ENCODE assay signal across 18 cellular contexts in the genomic region with DNA sequence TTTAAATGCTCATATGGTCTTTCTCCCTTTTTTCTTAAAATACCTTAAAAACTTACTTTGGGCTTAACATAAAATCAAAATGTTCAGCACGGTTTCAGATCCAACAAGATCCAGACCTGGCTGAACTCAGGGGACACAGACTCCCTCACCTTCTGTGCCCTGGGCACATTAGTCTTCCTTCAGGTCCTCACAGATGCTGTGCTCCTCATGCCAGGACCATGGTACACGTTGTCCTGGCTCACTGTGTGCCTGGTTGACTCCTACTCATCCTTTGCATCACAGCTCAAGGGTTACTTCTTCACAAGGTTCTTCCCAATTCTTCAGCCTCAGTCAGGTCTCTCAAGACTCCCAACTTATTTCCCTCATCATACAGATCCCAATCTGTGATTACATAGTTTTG.
A peak's percentile ranks its signal among the peaks of the same experiment; 100 is the strongest.
DNase-seq lines count a peak whose midpoint lies in the region; ATAC-seq, FAIRE-seq and TF ChIP-seq lines count a peak whose summit lies in the region.
"Had no signal": no experiment of that assay in that cellular context is flagged by ENCODE, and none has a peak within 500 bp of the region (broad histone marks: within the 10 kb centered on the region; RNA-seq: fewer than 3 reads in every experiment).

No MANE protein-coding gene starts in this region.

- 69 to 100% methylated on average over 1 to 2 of the region's 2 CpGs for WGBS in gastroesophageal sphincter (ENCODE audit: low coverage in 1 of 2), 2 donors
- WGBS in right lobe of liver (ENCODE audit: insufficient coverage, low coverage, low lambda C conversion rate, missing lambda C conversion rate): 61% methylated on average over 2 of the region's 2 CpGs
- 41 to 55% methylated on average over 2 of the region's 2 CpGs for WGBS in pancreas, 2 donors

- H3K4me1 ChIP-seq in ACC112 (ENCODE audit: control insufficient read depth, insufficient read depth, low read length, unreplicated experiment) (peaks cover 21% of the 10 kb centered on the region), gastroesophageal sphincter (peaks cover 0 to 7% (median 0%) of the 10 kb centered on the region in 3 donors), skeletal muscle satellite cell (ENCODE audit: control insufficient read depth, insufficient read depth, low read length) (peaks cover 23% of the 10 kb centered on the region), right lobe of liver (peaks cover 0 to 3% (median 0%) of the 10 kb centered on the region in 4 donors), pancreas (no peaks in the 10 kb centered on the region)
- H3K4me1 ChIP-seq: Peyer's patch, SJCRH30 had no signal

- H3K27ac ChIP-seq in ACC112 (ENCODE audit: low read depth, low read length): peak overlapping the region; percentile 71
- H3K27ac ChIP-seq in RWPE1: peak overlapping the region; percentile 52
- H3K27ac ChIP-seq in gastroesophageal sphincter: peak overlapping the region in 3 of 4 donors; percentile 21 to 48 (median 39)
- no peak overlapping the region for H3K27ac ChIP-seq in right lobe of liver
- H3K27ac ChIP-seq in pancreas: no peak overlapping the region
- H3K27ac ChIP-seq: Peyer's patch, SJCRH30 had no signal

- TF ChIP-seq POLR2A in gastroesophageal sphincter (IDR thresholded peaks at IDR 0.05) (no peak), right lobe of liver (IDR thresholded peaks at IDR 0.05) (no peak)

- H3K4me2 ChIP-seq in skeletal muscle satellite cell (ENCODE audit: low read length): peak overlapping the region; percentile 12

- TF ChIP-seq CTCF in RWPE1 (conservative IDR thresholded peaks at IDR 0.05; ENCODE audit: low read depth) (no peak), gastroesophageal sphincter (IDR thresholded peaks at IDR 0.05) (no peak), right lobe of liver (IDR thresholded peaks at IDR 0.05) (no peak), pancreas (IDR thresholded peaks at IDR 0.05) (no peak)

- CTCF ChIA-PET in RWPE1 (lab: Yijun Ruan, JAX): interaction anchor here (0.6 kb wide), 1 partner anchor 119 kb away, joined by 4 read pairs; no protein-coding TSS in a partner anchor

- POLR2A ChIA-PET in RWPE1 (lab: Yijun Ruan, JAX; ENCODE audit: low non-redundant PET): no interaction called here

- no peak for DNase-seq in RWPE1 (ENCODE audit: low spot score)
- no peak for DNase-seq in right lobe of liver
- no peak for DNase-seq in pancreas
- DNase-seq: CD8-positive, alpha-beta T cell; DND-41; GDM1; MM.1S; NCI-H1105 treated with DMSO at 0.1 percent for 48 hours; NCI-H1930; NCI-H2171 treated with DMSO at 0.1 percent for 48 hours; Peyer's patch; SJCRH30 had no signal

- H3K36me3 ChIP-seq in ACC112 (ENCODE audit: insufficient read depth, low read length) (peaks cover 9% of the 10 kb centered on the region; the same call in 1 of the 2 replicates), gastroesophageal sphincter (no peaks in the 10 kb centered on the region), skeletal muscle satellite cell (ENCODE audit: insufficient read depth, low read length) (no peaks in the 10 kb centered on the region), right lobe of liver (no peaks in the 10 kb centered on the region), pancreas (no peaks in the 10 kb centered on the region)
- H3K36me3 ChIP-seq: Peyer's patch, SJCRH30 had no signal

- H2AFZ ChIP-seq in ACC112 (ENCODE audit: low read length, unreplicated experiment): peak overlapping the region; percentile 19

- no peaks in the 10 kb centered on the region for H3K9me3 ChIP-seq in gastroesophageal sphincter
- H3K9me3 ChIP-seq in skeletal muscle satellite cell (replicated peaks; ENCODE audit: low read length): peaks cover 4% of the 10 kb centered on the region
- no peaks in the 10 kb centered on the region for H3K9me3 ChIP-seq in right lobe of liver
- H3K9me3 ChIP-seq in pancreas: no peaks in the 10 kb centered on the region
- H3K9me3 ChIP-seq: Peyer's patch, SJCRH30 had no signal

- H3K27me3 ChIP-seq in ACC112 (ENCODE audit: insufficient read depth, low read length): no peaks in the 10 kb centered on the region
- no peaks in the 10 kb centered on the region for H3K27me3 ChIP-seq in gastroesophageal sphincter
- no peaks in the 10 kb centered on the region for H3K27me3 ChIP-seq in skeletal muscle satellite cell (ENCODE audit: control insufficient read depth, insufficient read depth, low read length)
- no peaks in the 10 kb centered on the region for H3K27me3 ChIP-seq in right lobe of liver
- no peaks in the 10 kb centered on the region for H3K27me3 ChIP-seq in pancreas
- H3K27me3 ChIP-seq: Peyer's patch, SJCRH30 had no signal

- H3K79me2 ChIP-seq in ACC112 (ENCODE audit: control insufficient read depth, insufficient read depth, low read length, unreplicated experiment): no peaks in the 10 kb centered on the region

- no peak overlapping the region for H3K9ac ChIP-seq in skeletal muscle satellite cell (ENCODE audit: low read depth, low read length)

- H3K4me3 ChIP-seq in ACC112 (ENCODE audit: low read depth, low read length) (peak overlapping the region; percentile 54; the same call in 1 of the 2 replicates), gastroesophageal sphincter (no peak overlapping the region), skeletal muscle satellite cell (ENCODE audit: low read length) (no peak overlapping the region), right lobe of liver (no peak overlapping the region), pancreas (no peak overlapping the region)
- H3K4me3 ChIP-seq: Peyer's patch, SJCRH30 had no signal

- no peak for TF ChIP-seq EP300 in gastroesophageal sphincter (IDR thresholded peaks at IDR 0.05)

- intact Hi-C loops in right lobe of liver (cut with DNase I): no loop called here
- intact Hi-C loops in pancreas (cut with DNase I): no loop called here

- FAIRE-seq in pancreas (lab: Jason Lieb, UNC): no peak
- FAIRE-seq: GM12892, HepG2 had no signal

- ATAC-seq in gastroesophageal sphincter (peak; percentile 21), HG02970 (IDR thresholded peaks at IDR 0.05; ENCODE audit: low FRiP score, unreplicated experiment) (no peak), right lobe of liver (no peak), pancreas (no peak)
- ATAC-seq: CD8-positive, alpha-beta T cell; HepG2 had no signal

Comparison
In these comparisons a context has a peak if more than half of its experiments do, and no peak if none do; other contexts are left out.
1. H3K27ac ChIP-seq: peak in ACC112 (single experiment), RWPE1 (single experiment) and gastroesophageal sphincter (3 of 4); none in right lobe of liver (0 of 3) and pancreas (0 of 4).